ENCODE assay signal across 1 cellular context in genomic region chr11:9739108-9739507, GRCh38.
TF ChIP-seq lines count a peak whose summit lies in the region.

No MANE protein-coding gene starts in this region.

TF ChIP-seq in WTC11, 78 proteins besides CTCF, POLR2A, EP300 and RAD21 (continued from another document):
- TF ChIP-seq ERG (CRISPR knock-in tag; IDR thresholded peaks at IDR 0.05) (no peak), TEAD4 (CRISPR knock-in tag; IDR thresholded peaks at IDR 0.05) (no peak)
